Comparison of ENCODE assay signal across 13 cellular contexts in the genomic region with DNA sequence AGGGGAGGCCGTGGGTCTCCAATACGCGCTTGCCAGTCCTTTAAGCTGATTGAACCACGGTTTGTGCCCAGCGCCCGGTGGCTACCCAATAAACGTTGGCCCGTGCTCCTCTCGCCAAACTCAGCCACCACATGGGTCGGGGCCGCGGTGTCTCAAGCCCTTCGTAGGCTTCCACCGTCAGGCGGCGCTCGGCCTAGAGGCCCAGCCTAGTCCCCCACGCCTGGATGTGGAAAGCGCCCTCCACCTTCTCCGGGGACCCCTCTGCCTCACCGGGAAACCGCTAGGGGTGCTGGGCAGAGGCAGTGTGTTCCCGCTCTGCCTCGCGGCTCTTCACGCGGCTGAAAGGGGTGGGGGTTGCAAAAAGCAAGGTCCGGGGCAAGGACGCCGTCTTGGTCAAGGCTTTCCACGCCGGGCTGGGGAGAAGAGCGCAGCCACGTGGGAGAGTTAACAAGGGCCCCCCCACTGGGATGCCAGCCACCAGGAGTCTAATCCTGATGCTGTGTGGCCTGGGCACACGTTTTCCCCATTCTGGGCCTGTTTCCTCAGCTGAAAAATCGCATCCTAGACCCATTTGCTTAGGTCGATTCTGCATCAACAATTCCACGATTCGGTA. TPM values are rescaled to one million over a fixed set of nuclear protein-coding genes. Genes with fewer than 3 reads are reported as not detected.
A peak's percentile ranks its signal among the peaks of the same experiment; 100 is the strongest.
DNase-seq lines count a peak whose midpoint lies in the region; ATAC-seq and TF ChIP-seq lines count a peak whose summit lies in the region.
"Had no signal": no experiment of that assay in that cellular context is flagged by ENCODE, and none has a peak within 500 bp of the region (broad histone marks: within the 10 kb centered on the region; RNA-seq: fewer than 3 reads in every experiment).

No MANE protein-coding gene starts in this region.

- H3K4me1 Mint-ChIP-seq in endodermal cell = peaks cover 20% of the 10 kb centered on the region

- H3K4me3 ChIP-seq in right atrium auricular region (peak overlapping the region in 1 of 2 donors; percentile 39), endodermal cell (ENCODE audit: low read length) (no peak overlapping the region), upper lobe of right lung (peak overlapping the region; percentile 11)

- peaks cover 44% of the 10 kb centered on the region for H3K27me3 Mint-ChIP-seq in endodermal cell (ENCODE audit: insufficient read depth)

- 91 to 92% methylated on average over 24 to 39 of the region's 39 CpGs for WGBS in endodermal cell (ENCODE audit: insufficient coverage in 1 of 2, insufficient read length in 1 of 2), 2 experiments

- intact Hi-C loops in Right ventricle myocardium superior (cut with DNase I) = no loop called here
- intact Hi-C loops in upper lobe of right lung (cut with DNase I) = no loop called here

- no peaks in the 10 kb centered on the region for H3K27me3 ChIP-seq in right atrium auricular region
- no peaks in the 10 kb centered on the region for H3K27me3 ChIP-seq in endodermal cell (ENCODE audit: control insufficient read depth, insufficient read depth, low read length, poor library complexity, severe bottlenecking)
- peaks cover 35% of the 10 kb centered on the region for H3K27me3 ChIP-seq in upper lobe of right lung

- no peaks in the 10 kb centered on the region for H3K9me3 Mint-ChIP-seq in endodermal cell

- TF ChIP-seq CTCF in right atrium auricular region (IDR thresholded peaks at IDR 0.05) (no peak), endodermal cell (conservative IDR thresholded peaks at IDR 0.05) (peak; percentile 42), upper lobe of right lung (IDR thresholded peaks at IDR 0.05) (no peak)

- DNase-seq in Right ventricle myocardium superior = peak; percentile 47
- DNase-seq in right atrium auricular region (ENCODE audit: low spot score) = no peak
- peak; percentile 64 for DNase-seq in endodermal cell
- peak; percentile 82 for DNase-seq in mesenteric fat pad (ENCODE audit: low spot score)
- DNase-seq in upper lobe of right lung = peak; percentile 59
- no peak for DNase-seq in NK-92 treated with Interleukin-12 subunit alpha and Interleukin-12 subunit beta, amount 100 ng/mL, for 24 hours (lab: John Stamatoyannopoulos, UW)
- no peak for DNase-seq in NCI-H345 (lab: John Stamatoyannopoulos, UW)
- DNase-seq: activated CD4-positive, alpha-beta T cell treated with anti-CD3 and anti-CD28 coated beads, Interleukin-2, amount 50 U/mL, for 48 hours; activated naive CD4-positive, alpha-beta T cell treated with anti-CD3 and anti-CD28 coated beads, Interleukin-2, amount 50 U/mL, for 16 hours; NCI-H1694; nephron progenitor cell; stimulated activated CD4-positive, alpha-beta T cell treated with anti-CD3 and anti-CD28 coated beads, Interleukin-1b, Interleukin-23, amount 100 ng/mL, for 48 hours had no signal

- H3K27ac ChIP-seq in right atrium auricular region = no peak overlapping the region
- no peak overlapping the region for H3K27ac ChIP-seq in endodermal cell (ENCODE audit: low read depth, low read length)
- H3K27ac ChIP-seq in upper lobe of right lung = no peak overlapping the region

- H3K36me3 ChIP-seq in right atrium auricular region = no peaks in the 10 kb centered on the region
- no peaks in the 10 kb centered on the region for H3K36me3 ChIP-seq in endodermal cell (ENCODE audit: control insufficient read depth, insufficient read depth, low read length)
- H3K36me3 ChIP-seq in upper lobe of right lung = no peaks in the 10 kb centered on the region

- H3K9me3 ChIP-seq in right atrium auricular region = no peaks in the 10 kb centered on the region
- no peaks in the 10 kb centered on the region for H3K9me3 ChIP-seq in endodermal cell (ENCODE audit: control insufficient read depth, low read length)
- H3K9me3 ChIP-seq in upper lobe of right lung = no peaks in the 10 kb centered on the region

- H3K4me1 ChIP-seq in right atrium auricular region = peaks cover 0 to 31% of the 10 kb centered on the region in 2 donors
- H3K4me1 ChIP-seq in endodermal cell (ENCODE audit: control insufficient read depth, insufficient read depth, low read length) = no peaks in the 10 kb centered on the region
- peaks cover 11% of the 10 kb centered on the region for H3K4me1 ChIP-seq in upper lobe of right lung

- no peak overlapping the region for H3K4me3 Mint-ChIP-seq in endodermal cell
- H3K4me3 Mint-ChIP-seq: nephron progenitor cell had no signal

- no peak overlapping the region for H3K27ac Mint-ChIP-seq in endodermal cell
- H3K27ac Mint-ChIP-seq: nephron progenitor cell had no signal

- no peaks in the 10 kb centered on the region for H3K36me3 Mint-ChIP-seq in endodermal cell (ENCODE audit: low read depth)

- ATAC-seq in Right ventricle myocardium superior (ENCODE audit: poor library complexity) (peak; percentile 26), upper lobe of right lung (no peak), HG02759 (IDR thresholded peaks at IDR 0.05; ENCODE audit: unreplicated experiment) (no peak)

- H3K9ac ChIP-seq in endodermal cell (ENCODE audit: extremely low read depth, low read length, poor library complexity, severe bottlenecking) = no peak overlapping the region

RNA-seq across cellular contexts. Expression of gene LEP, which starts 29.8 kb away (rescaled TPM):
- total RNA-seq in Right ventricle myocardium superior (0.86 TPM), right atrium auricular region (1 to 10 TPM in 1 of 2 donors, under 1 TPM in 1; 0.22 to 2.2 TPM), endodermal cell (not detected), mesenteric fat pad (784 TPM), upper lobe of right lung (not detected)
- not detected for polyA plus RNA-seq in endodermal cell (2013, experiment 1 of 2)
- not detected for polyA plus RNA-seq in endodermal cell (2013, experiment 2 of 2)

Comparison
In these comparisons a context has a peak if more than half of its experiments do, and no peak if none do; other contexts are left out.
1. DNase-seq: peak in Right ventricle myocardium superior (single experiment), endodermal cell (single experiment), mesenteric fat pad (single experiment) and upper lobe of right lung (single experiment); none in right atrium auricular region (single experiment), NK-92 treated with Interleukin-12 subunit alpha and Interleukin-12 subunit beta, amount 100 ng/mL, for 24 hours (single experiment) and NCI-H345 (single experiment).
2. RNA of gene LEP, which starts 29.8 kb away (total RNA-seq): 784 TPM in mesenteric fat pad (single experiment); 0.22 to 2.2 TPM in right atrium auricular region, 0.86 TPM in Right ventricle myocardium superior (single experiment), not detected in upper lobe of right lung (single experiment) and not detected in endodermal cell; every median in the first group is over 100 times any median in the second.